In genomic region chr17:40110026-40110425, GRCh38 we compare ENCODE assay signal across 9 cellular contexts. TPM values are rescaled to one million over a fixed set of nuclear protein-coding genes. Genes with fewer than 3 reads are reported as not detected.
A peak's percentile ranks its signal among the peaks of the same experiment; 100 is the strongest.
DNase-seq lines count a peak whose midpoint lies in the region; ATAC-seq and TF ChIP-seq lines count a peak whose summit lies in the region.
"Had no signal": no experiment of that assay in that cellular context is flagged by ENCODE, and none has a peak within 500 bp of the region (broad histone marks: within the 10 kb centered on the region; RNA-seq: fewer than 3 reads in every experiment).

No MANE protein-coding gene starts in this region.

- no peak overlapping the region for H3K14ac ChIP-seq in H9 (ENCODE audit: insufficient read depth, low read length)

- H3K23ac ChIP-seq in H9 (ENCODE audit: insufficient read length, low read depth, low read length), result no peak overlapping the region

- H3K27me3 Mint-ChIP-seq in H9 (ENCODE audit: low read depth), result peaks cover 34% of the 10 kb centered on the region

- H3K23me2 ChIP-seq in H9 (ENCODE audit: insufficient read length, low read depth, low read length, poor library complexity, severe bottlenecking), result no peaks in the 10 kb centered on the region

- in situ Hi-C loops in brain microvascular endothelial cell (cut with HindIII; ENCODE audit: low pct_ligation_motif_present, low sequenced_read_pairs), result no loop called here

- no peak overlapping the region for H4K5ac ChIP-seq in H9 (ENCODE audit: insufficient read length, low read depth, low read length)

- H2BK20ac ChIP-seq in H9 (ENCODE audit: low read depth, low read length, poor library complexity, severe bottlenecking), result no peak overlapping the region

- H3K56ac ChIP-seq in H9 (ENCODE audit: insufficient read length, low read depth, low read length), result no peak overlapping the region

- H4K8ac ChIP-seq in H9 (replicated peaks; ENCODE audit: insufficient read length, low read depth, low read length), result no peak overlapping the region

- H3K4me3 ChIP-seq in body of pancreas, result no peak overlapping the region
- H3K4me3 ChIP-seq in left lung, result no peak overlapping the region
- H3K4me3 ChIP-seq in spleen, result no peak overlapping the region
- no peak overlapping the region for H3K4me3 ChIP-seq in brain microvascular endothelial cell (ENCODE audit: low read depth, low read length)

- no peak overlapping the region for H3K18ac ChIP-seq in H9 (ENCODE audit: insufficient read length, low read depth, low read length)

- H3K4me3 Mint-ChIP-seq in H9, result no peak overlapping the region; a peak in 1 of 5 replicates

- no peak overlapping the region for H4K91ac ChIP-seq in H9 (ENCODE audit: insufficient read length, low read depth, low read length)

- no peak overlapping the region for H3K4ac ChIP-seq in H9 (ENCODE audit: low read depth, low read length)

- H3K9ac ChIP-seq in H9 (ENCODE audit: extremely low read depth, insufficient read length, low read length), result no peak overlapping the region

- no peak overlapping the region for H2BK12ac ChIP-seq in H9 (ENCODE audit: insufficient read length, low read depth, low read length)

- H3K79me2 ChIP-seq in H9 (ENCODE audit: insufficient read depth, low read length), result no peaks in the 10 kb centered on the region

- no peak overlapping the region for H2AK5ac ChIP-seq in H9 (ENCODE audit: insufficient read length, low read length)

- H3K36me3 Mint-ChIP-seq in H9 (ENCODE audit: insufficient read depth in 1 of 3, low read depth in 3 of 3), result no peaks in the 10 kb centered on the region; a peak in 2 of 7 replicates

- H2AFZ ChIP-seq in H9 (ENCODE audit: low read length), result no peak overlapping the region

- H3K27me3 ChIP-seq in H9 (ENCODE audit: insufficient read depth, low read length), result peaks cover 2% of the 10 kb centered on the region; the same call in 1 of the 2 replicates
- no peaks in the 10 kb centered on the region for H3K27me3 ChIP-seq in body of pancreas
- no peaks in the 10 kb centered on the region for H3K27me3 ChIP-seq in left lung
- H3K27me3 ChIP-seq in spleen (replicated peaks in 1 of 7), result no peaks in the 10 kb centered on the region
- H3K27me3 ChIP-seq in brain microvascular endothelial cell (replicated peaks), result no peaks in the 10 kb centered on the region

- no peak overlapping the region for H3K4me2 ChIP-seq in H9 (ENCODE audit: insufficient read depth, insufficient read length, low read length)

- ATAC-seq in body of pancreas, result no peak
- ATAC-seq in left lung, result no peak
- ATAC-seq: activated naive CD4-positive, alpha-beta T cell treated with anti-CD3 and anti-CD28 coated beads, Interleukin-2, amount 50 U/mL, for 72 hours had no signal

- H3K9me3 ChIP-seq in H9 (ENCODE audit: control insufficient read depth, low read depth, low read length), result no peaks in the 10 kb centered on the region
- H3K9me3 ChIP-seq in body of pancreas, result no peaks in the 10 kb centered on the region
- no peaks in the 10 kb centered on the region for H3K9me3 ChIP-seq in left lung
- H3K9me3 ChIP-seq in spleen, result no peaks in the 10 kb centered on the region

- H3T11ph ChIP-seq in H9 (ENCODE audit: low read length), result no peak overlapping the region

- no peak overlapping the region for H2BK5ac ChIP-seq in H9 (ENCODE audit: insufficient read length, low read length)

- intact Hi-C loops in body of pancreas (cut with DNase I), result no loop called here
- intact Hi-C loops in left lung (cut with DNase I), result loop anchor here in 1 of 2 donors (10.0 kb wide), 1 partner anchor 65 kb away; the partner anchor contains the start of gene RAPGEFL1
- intact Hi-C loops in spleen (cut with DNase I; ENCODE audit: low total_unique reads), result no loop called here

- WGBS in H9 (ENCODE audit: extremely low coverage, insufficient read length, low lambda C conversion rate), result no CpG with 5 or more reads among the region's 2 CpGs
- 78 to 80% methylated on average over 2 of the region's 2 CpGs for WGBS in body of pancreas, 2 donors
- 54 to 100% (median 80%) methylated on average over 2 of the region's 2 CpGs for WGBS in spleen, 5 donors

- TF ChIP-seq POLR2A in body of pancreas (IDR thresholded peaks at IDR 0.05), result no peak
- no peak for TF ChIP-seq POLR2A in spleen (IDR thresholded peaks at IDR 0.05)

- no peaks in the 10 kb centered on the region for H3K36me3 ChIP-seq in body of pancreas (replicated peaks in 1 of 2; ENCODE audit: insufficient read depth in 1 of 2, low read depth in 2 of 2)
- no peaks in the 10 kb centered on the region for H3K36me3 ChIP-seq in left lung
- no peaks in the 10 kb centered on the region for H3K36me3 ChIP-seq in spleen
- no peaks in the 10 kb centered on the region for H3K36me3 ChIP-seq in brain microvascular endothelial cell (replicated peaks)

- no peak overlapping the region for H2BK120ac ChIP-seq in H9 (ENCODE audit: low read depth, low read length, poor library complexity, severe bottlenecking)

- peak overlapping the region in 2 of 3 experiments; percentile 88 to 97; a peak in 4 of 7 replicates for H3K27ac Mint-ChIP-seq in H9

- H3K27ac ChIP-seq in H9 (ENCODE audit: insufficient read length, low read depth, low read length) (no peak overlapping the region), body of pancreas (peak overlapping the region in 3 of 4 donors; percentile 85 to 97 (median 89)), left lung (peak overlapping the region; percentile 79 to 92), spleen (peak overlapping the region; percentile 50 to 91 (median 86)), brain microvascular endothelial cell (no peak overlapping the region)

- no peak for TF ChIP-seq CTCF in H9 (conservative IDR thresholded peaks at IDR 0.05)
- no peak for TF ChIP-seq CTCF in body of pancreas (IDR thresholded peaks at IDR 0.05)
- TF ChIP-seq CTCF in left lung (IDR thresholded peaks at IDR 0.05), result no peak
- no peak for TF ChIP-seq CTCF in spleen (IDR thresholded peaks at IDR 0.05 in 8 of 11, conservative IDR thresholded peaks at IDR 0.05 in 3 of 11)
- no peak for TF ChIP-seq CTCF in brain microvascular endothelial cell (IDR thresholded peaks at IDR 0.05; ENCODE audit: low read depth, low read length, missing control alignments)

- no peaks in the 10 kb centered on the region for H4K20me1 ChIP-seq in H9 (ENCODE audit: control insufficient read depth, insufficient read depth, insufficient read length)

- DNase-seq in H9, result peak; percentile 79
- DNase-seq in body of pancreas, result no peak
- DNase-seq in left lung, result peak in 1 of 2 donors; percentile 22
- no peak for DNase-seq in spleen
- no peak for DNase-seq in activated CD4-positive, alpha-beta T cell treated with anti-CD3 and anti-CD28 coated beads, Interleukin-2, amount 50 U/mL, for 1 hour
- DNase-seq in brain microvascular endothelial cell, result no peak
- no peak for DNase-seq in stimulated activated CD4-positive, alpha-beta T cell treated with anti-CD3 and anti-CD28 coated beads, Interleukin-1b, Interleukin-23, amount 100 ng/mL, for 48 hours
- DNase-seq in NCI-H1092 treated with DMSO at 0.1 percent for 48 hours (lab: John Stamatoyannopoulos, UW), result no peak

- H3K9me3 Mint-ChIP-seq in H9, result no peaks in the 10 kb centered on the region; a peak in 2 of 5 replicates
- H3K9me3 Mint-ChIP-seq: activated naive CD4-positive, alpha-beta T cell treated with anti-CD3 and anti-CD28 coated beads, Interleukin-2, amount 50 U/mL, for 72 hours had no signal

- no peak overlapping the region for H2BK15ac ChIP-seq in H9 (ENCODE audit: low read depth, low read length)

- H3K79me1 ChIP-seq in H9 (ENCODE audit: insufficient read depth, low read depth, low read length, poor library complexity, severe bottlenecking), result no peaks in the 10 kb centered on the region

- H3K4me1 Mint-ChIP-seq in H9, result peaks cover 82 to 94% of the 10 kb centered on the region in 2 experiments

- H3K4me1 ChIP-seq in H9 (ENCODE audit: insufficient read depth, low read length) (peaks cover 27% of the 10 kb centered on the region; the same call in 1 of the 2 replicates), body of pancreas (peaks cover 78% of the 10 kb centered on the region), left lung (peaks cover 62 to 91% of the 10 kb centered on the region in 2 donors), spleen (peaks cover 65 to 92% (median 88%) of the 10 kb centered on the region in 6 donors)

RNA-seq across cellular contexts. Expression of gene NR1D1, which starts 9.6 kb away (rescaled TPM):
- 8.6 and 8.7 TPM in 2 replicates for total RNA-seq in H9 (2021)
- total RNA-seq in body of pancreas, result 1 to 10 TPM; 2.3 to 5.9 TPM
- 10 to 100 TPM in 1 of 2 donors, 1 to 10 TPM in 1; 6.5 to 11.4 TPM for total RNA-seq in left lung
- total RNA-seq in spleen, result 10 to 100 TPM in 4 of 7 donors, 1 to 10 TPM in 3; 5.5 to 15.8 (median 10.2) TPM
- polyA plus RNA-seq in spleen, result 1 to 10 TPM; 3.3 to 6.4 (median 5.2) TPM

RNA-seq across cellular contexts. Expression of gene MSL1, which starts 11.7 kb away (rescaled TPM):
- 101 and 105 TPM in 2 replicates for total RNA-seq in H9 (2021)
- total RNA-seq in body of pancreas, result 100 to 1,000 TPM in 1 of 2 donors, 10 to 100 TPM in 1; 75.5 to 157 TPM
- total RNA-seq in left lung, result 100 to 1,000 TPM in 1 of 2 donors, 10 to 100 TPM in 1; 84.1 to 112 TPM
- total RNA-seq in spleen, result 100 to 1,000 TPM; 101 to 154 (median 127) TPM
- polyA plus RNA-seq in spleen, result 10 to 100 TPM; 52.6 to 85.0 (median 73.3) TPM

RNA-seq across cellular contexts. Expression of gene CASC3, which starts 30.3 kb away (rescaled TPM):
- total RNA-seq in H9 (2021), result 123 and 137 TPM in 2 replicates
- 10 to 100 TPM; 51.7 to 59.4 TPM for total RNA-seq in body of pancreas
- 10 to 100 TPM; 63.4 to 98.8 TPM for total RNA-seq in left lung
- 100 to 1,000 TPM in 1 of 7 donors, 10 to 100 TPM in 6; 67.0 to 105 (median 78.5) TPM for total RNA-seq in spleen
- polyA plus RNA-seq in spleen, result 10 to 100 TPM; 20.2 to 38.9 (median 35.0) TPM

RNA-seq across cellular contexts. Expression of gene THRA, which starts 47.3 kb away (rescaled TPM):
- total RNA-seq in H9 (2021) (9.8 and 10.1 TPM in 2 replicates), body of pancreas (10 to 100 TPM; 37.9 to 61.6 TPM), left lung (10 to 100 TPM; 37.9 to 45.2 TPM), spleen (10 to 100 TPM; 14.6 to 36.1 (median 19.7) TPM)
- 10 to 100 TPM in 1 of 3 donors, 1 to 10 TPM in 2; 3.9 to 12.9 (median 4.7) TPM for polyA plus RNA-seq in spleen

RNA-seq across cellular contexts. Expression of gene MED24, which starts 55.8 kb away (rescaled TPM):
- 104 and 105 TPM in 2 replicates for total RNA-seq in H9 (2021)
- 10 to 100 TPM; 34.9 to 38.7 TPM for total RNA-seq in body of pancreas
- total RNA-seq in left lung, result 10 to 100 TPM; 72.0 to 75.2 TPM
- 100 to 1,000 TPM in 1 of 7 donors, 10 to 100 TPM in 6; 71.7 to 102 (median 79.1) TPM for total RNA-seq in spleen
- polyA plus RNA-seq in spleen, result 10 to 100 TPM; 29.2 to 54.4 (median 42.7) TPM

Comparison
In these comparisons a context has a peak if more than half of its experiments do, and no peak if none do; other contexts are left out.
1. H3K27ac ChIP-seq: peak in body of pancreas (3 of 4), left lung (2 of 2) and spleen (8 of 8); none in H9 (single experiment) and brain microvascular endothelial cell (single experiment).